Comparison of ENCODE assay signal across 1 cellular context in genomic region chr17:44221862-44222111, GRCh38.
TF ChIP-seq lines count a peak whose summit lies in the region.

No MANE protein-coding gene starts in this region.

TF ChIP-seq in HepG2, 621 proteins besides CTCF, POLR2A, EP300 and RAD21 (continued from another document and continues in another):
- peak; percentile 67; the same call in 1 of the 2 replicates for TF ChIP-seq ZNF275 (CRISPR knock-in tag; IDR thresholded peaks at IDR 0.05; ENCODE audit: borderline replicate concordance)
- TF ChIP-seq KDM1A (CRISPR knock-in tag; IDR thresholded peaks at IDR 0.05) = no peak
- no peak for TF ChIP-seq REL (CRISPR knock-in tag; conservative IDR thresholded peaks at IDR 0.05)
- TF ChIP-seq TBX2 (CRISPR knock-in tag; IDR thresholded peaks at IDR 0.05; ENCODE audit: borderline replicate concordance) = no peak
- TF ChIP-seq MIXL1 (CRISPR knock-in tag; IDR thresholded peaks at IDR 0.05) = no peak
- TF ChIP-seq POLR2AphosphoS2 (IDR thresholded peaks at IDR 0.05; ENCODE audit: low read depth, low read length) = no peak
- 0 out of 2 replicates have a peak, but pooled peaks have one; percentile 69 for TF ChIP-seq ZFP82 (CRISPR knock-in tag; IDR thresholded peaks at IDR 0.05; ENCODE audit: borderline replicate concordance)
- no peak for TF ChIP-seq ZNF766 (CRISPR knock-in tag; IDR thresholded peaks at IDR 0.05; ENCODE audit: borderline replicate concordance)
- no peak for TF ChIP-seq ZNF549 (CRISPR knock-in tag; IDR thresholded peaks at IDR 0.05)
- TF ChIP-seq PHF5A (CRISPR knock-in tag; IDR thresholded peaks at IDR 0.05; ENCODE audit: low read depth, unreplicated experiment) = no peak
- TF ChIP-seq BRD4 (CRISPR knock-in tag; IDR thresholded peaks at IDR 0.05) = no peak
- TF ChIP-seq ATF6 (CRISPR knock-in tag; conservative IDR thresholded peaks at IDR 0.05) = 0 out of 2 replicates have a peak, but pooled peaks have one; percentile 13
- no peak for TF ChIP-seq MAZ (IDR thresholded peaks at IDR 0.05; ENCODE audit: borderline replicate concordance, low read depth, low read length)
- no peak for TF ChIP-seq MAZ (CRISPR knock-in tag; IDR thresholded peaks at IDR 0.05; ENCODE audit: low read depth)
- TF ChIP-seq ZEB1 (IDR thresholded peaks at IDR 0.05; ENCODE audit: insufficient replicate concordance, low read depth) = no peak
- no peak for TF ChIP-seq ZFP36L2 (CRISPR knock-in tag; IDR thresholded peaks at IDR 0.05)
- TF ChIP-seq SP1 (IDR thresholded peaks at IDR 0.05) = no peak
- no peak for TF ChIP-seq SP1 (CRISPR knock-in tag; IDR thresholded peaks at IDR 0.05)
- no peak for TF ChIP-seq ERF (CRISPR knock-in tag; IDR thresholded peaks at IDR 0.05)
- TF ChIP-seq MTERF4 (CRISPR knock-in tag; IDR thresholded peaks at IDR 0.05) = no peak
- no peak for TF ChIP-seq ZBTB26 (CRISPR knock-in tag; IDR thresholded peaks at IDR 0.05; ENCODE audit: borderline replicate concordance)
- no peak for TF ChIP-seq NFE2 (CRISPR knock-in tag; IDR thresholded peaks at IDR 0.05)
- TF ChIP-seq ESRRA (CRISPR knock-in tag; IDR thresholded peaks at IDR 0.05; ENCODE audit: low read depth) = peak; percentile 46; the same call in 1 of the 2 replicates
- TF ChIP-seq ZNF296 (CRISPR knock-in tag; conservative IDR thresholded peaks at IDR 0.05) = 0 out of 2 replicates have a peak, but pooled peaks have one; percentile 50
- no peak for TF ChIP-seq NR2F1 (CRISPR knock-in tag; IDR thresholded peaks at IDR 0.05)
- no peak for TF ChIP-seq ZNF333 (CRISPR knock-in tag; IDR thresholded peaks at IDR 0.05; ENCODE audit: borderline replicate concordance)
- peak; percentile 23; the same call in 1 of the 2 replicates for TF ChIP-seq SNAI1 (CRISPR knock-in tag; IDR thresholded peaks at IDR 0.05; ENCODE audit: borderline replicate concordance)
- 0 out of 2 replicates have a peak, but pooled peaks have one; percentile 45 for TF ChIP-seq E2F2 (CRISPR knock-in tag; IDR thresholded peaks at IDR 0.05; ENCODE audit: borderline replicate concordance)
- TF ChIP-seq HNF1B (CRISPR knock-in tag; IDR thresholded peaks at IDR 0.05) = peak; percentile 18; the same call in 1 of the 2 replicates
- TF ChIP-seq ONECUT2 (CRISPR knock-in tag; IDR thresholded peaks at IDR 0.05) = no peak
- no peak for TF ChIP-seq HOXD1 (CRISPR knock-in tag; IDR thresholded peaks at IDR 0.05)
- TF ChIP-seq ZNF850 (CRISPR knock-in tag; conservative IDR thresholded peaks at IDR 0.05) = no peak
- no peak for TF ChIP-seq ATM (IDR thresholded peaks at IDR 0.05; ENCODE audit: borderline replicate concordance)
- no peak for TF ChIP-seq NFRKB (IDR thresholded peaks at IDR 0.05)
- peak; percentile 35 for TF ChIP-seq RBM39 (IDR thresholded peaks at IDR 0.05; ENCODE audit: low read depth, low read length, poor library complexity, severe bottlenecking)
- no peak for TF ChIP-seq ZGPAT (CRISPR knock-in tag; IDR thresholded peaks at IDR 0.05)
- TF ChIP-seq ZNF253 (CRISPR knock-in tag; IDR thresholded peaks at IDR 0.05; ENCODE audit: borderline replicate concordance) = no peak
- no peak for TF ChIP-seq ZNF18 (CRISPR knock-in tag; IDR thresholded peaks at IDR 0.05; ENCODE audit: insufficient replicate concordance)
- no peak for TF ChIP-seq MLLT10 (CRISPR knock-in tag; IDR thresholded peaks at IDR 0.05)
- TF ChIP-seq RNF219 (CRISPR knock-in tag; IDR thresholded peaks at IDR 0.05) = no peak
- TF ChIP-seq GZF1 (CRISPR knock-in tag; IDR thresholded peaks at IDR 0.05) = no peak
- no peak for TF ChIP-seq ZNF367 (CRISPR knock-in tag; IDR thresholded peaks at IDR 0.05; ENCODE audit: borderline replicate concordance)
- no peak for TF ChIP-seq ZHX2 (IDR thresholded peaks at IDR 0.05; ENCODE audit: low read depth)
- 0 out of 2 replicates have a peak, but pooled peaks have one; percentile 47 for TF ChIP-seq ZHX2 (CRISPR knock-in tag; IDR thresholded peaks at IDR 0.05; ENCODE audit: borderline replicate concordance)
- TF ChIP-seq THAP11 (CRISPR knock-in tag; IDR thresholded peaks at IDR 0.05) = no peak
